ENCODE assay signal across 9 cellular contexts in the genomic region with DNA sequence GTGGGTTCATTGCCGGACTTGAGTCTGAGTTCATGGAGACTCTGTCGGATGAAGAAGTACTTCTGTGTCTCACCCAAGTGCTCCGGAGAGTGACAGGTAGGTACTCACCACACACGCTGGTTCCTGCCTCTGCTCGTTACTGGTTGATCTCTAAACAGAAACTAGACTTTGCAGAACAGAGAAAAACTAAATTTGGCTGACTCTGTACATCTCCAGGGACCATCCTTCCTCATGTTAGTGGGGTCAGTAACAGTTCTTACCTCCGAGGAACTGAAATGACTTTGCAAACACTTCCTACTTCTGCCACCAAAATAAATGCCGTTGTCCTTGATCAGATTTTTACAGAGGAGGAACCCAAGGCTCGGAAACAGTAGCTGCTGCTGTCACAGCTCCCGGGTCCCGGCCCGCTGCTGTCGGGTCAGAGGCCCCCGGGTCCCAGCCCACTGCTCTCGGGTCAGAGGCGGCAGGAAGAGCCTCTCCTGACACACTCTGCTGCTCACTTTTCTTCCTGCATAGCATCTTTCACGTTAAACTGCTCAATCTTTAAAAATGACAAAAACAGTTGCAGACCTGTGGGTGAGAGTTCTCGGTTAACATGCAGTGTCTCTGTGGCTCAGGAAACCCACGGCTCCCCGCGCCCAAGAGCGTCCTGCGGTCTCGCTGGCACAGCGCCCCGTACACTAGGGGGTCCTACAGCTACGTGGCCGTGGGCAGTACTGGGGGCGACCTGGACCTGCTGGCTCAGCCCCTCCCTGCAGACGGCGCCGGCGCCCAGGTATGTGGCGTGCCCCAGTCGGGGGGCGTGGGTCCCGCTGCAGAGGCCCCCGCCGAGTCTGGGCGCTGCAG. TPM values are rescaled to one million over a fixed set of nuclear protein-coding genes. Genes with fewer than 3 reads are reported as not detected.
DNase-seq lines count a peak whose midpoint lies in the region; ATAC-seq, FAIRE-seq and TF ChIP-seq lines count a peak whose summit lies in the region.
"Had no signal": no experiment of that assay in that cellular context is flagged by ENCODE, and none has a peak within 500 bp of the region (broad histone marks: within the 10 kb centered on the region; RNA-seq: fewer than 3 reads in every experiment).

No MANE protein-coding gene starts in this region.

- H3K9ac ChIP-seq in HepG2 (ENCODE audit: insufficient read depth, low read depth, low read length): no peak overlapping the region

- H3K27me3 ChIP-seq in right lobe of liver: no peaks in the 10 kb centered on the region
- no peaks in the 10 kb centered on the region for H3K27me3 ChIP-seq in HepG2 (ENCODE audit: control insufficient read depth in 1 of 2, insufficient read depth in 2 of 2, low read length in 2 of 2)

- peak in 1 of 4 donors; percentile 36 for ATAC-seq in right lobe of liver
- no peak for ATAC-seq in HepG2
- ATAC-seq in HG03025 (IDR thresholded peaks at IDR 0.05; ENCODE audit: low FRiP score, unreplicated experiment): peak; percentile 86
- ATAC-seq in esophagus mucosa: peak; percentile 44

- H3K4me1 ChIP-seq in right lobe of liver (peaks cover 0 to 7% (median 0%) of the 10 kb centered on the region in 4 donors), HepG2 (ENCODE audit: insufficient read depth, low read length) (peaks cover 13% of the 10 kb centered on the region)

- intact Hi-C loops in right lobe of liver (cut with DNase I) (no loop called here), HepG2 (cut with micrococcal nuclease; ENCODE audit: unreplicated experiment) (no loop called here)

- H3K36me3 ChIP-seq in right lobe of liver (no peaks in the 10 kb centered on the region), HepG2 (replicated peaks in 1 of 2; ENCODE audit: control insufficient read depth in 1 of 2, insufficient read depth in 2 of 2, low read length in 2 of 2) (no peaks in the 10 kb centered on the region)

- CTCF ChIA-PET in HepG2 (lab: Yijun Ruan, JAX; ENCODE audit: low intra/inter-chr PET ratio, low total read pairs): no interaction called here

- POLR2A ChIA-PET in HepG2 (lab: Yijun Ruan, JAX): no interaction called here

- in situ Hi-C loops in HepG2 (cut with HindIII; ENCODE audit: extremely low pct_ligation_motif_present, low pct_unique_long_range_greater_than_20kb): no loop called here

- no peak for TF ChIP-seq EP300 in HepG2 (IDR thresholded peaks at IDR 0.05; ENCODE audit: low read depth in 2 of 2, low read length in 2 of 2)
- no peak for TF ChIP-seq EP300 in HepG2 (CRISPR knock-in tag; IDR thresholded peaks at IDR 0.05; ENCODE audit: borderline replicate concordance)

- TF ChIP-seq POLR2A in right lobe of liver (IDR thresholded peaks at IDR 0.05) (no peak), HepG2 (IDR thresholded peaks at IDR 0.05; ENCODE audit: insufficient read depth in 1 of 2, low read depth in 2 of 2, low read length in 2 of 2) (no peak)

- no TSS peak for BruUV-seq in HepG2 (replicated peaks; lab: Mats Ljungman, UMichigan)

- TF ChIP-seq CTCF in right lobe of liver (IDR thresholded peaks at IDR 0.05) (no peak), HepG2 (CRISPR knock-in tag; IDR thresholded peaks at IDR 0.05) (no peak)

- no peak for FAIRE-seq in HepG2 (lab: Jason Lieb, UNC)
- no peak for FAIRE-seq in frontal cortex (lab: Jason Lieb, UNC)
- FAIRE-seq: islet of Langerhans had no signal

- H3K9me3 ChIP-seq in right lobe of liver: no peaks in the 10 kb centered on the region
- H3K9me3 ChIP-seq in HepG2 (ENCODE audit: low read length): no peaks in the 10 kb centered on the region

- H3K4me3 ChIP-seq in right lobe of liver (no peak overlapping the region), HepG2 (replicated peaks in 1 of 3; ENCODE audit: insufficient read depth in 1 of 3, low read depth in 2 of 3, low read length in 3 of 3) (no peak overlapping the region)

- H3K79me2 ChIP-seq in HepG2 (ENCODE audit: insufficient read depth, low read length): no peaks in the 10 kb centered on the region

- H3K27ac ChIP-seq in right lobe of liver: peak overlapping the region; percentile 15 to 53 (median 23)
- H3K27ac ChIP-seq in HepG2 (ENCODE audit: extremely low read length, insufficient read depth, low read length): no peak overlapping the region

- no peak overlapping the region for H2AFZ ChIP-seq in HepG2 (ENCODE audit: low read length)

- H4K20me1 ChIP-seq in HepG2 (ENCODE audit: insufficient read depth, low read length): no peaks in the 10 kb centered on the region

- peak in 2 of 3 donors; percentile 28 to 44 for DNase-seq in right lobe of liver
- no peak for DNase-seq in HepG2 (ENCODE audit: low spot score)
- peak; percentile 70 for DNase-seq in SIG-M5 treated with dmso at 0.1 percent for 504 hours (lab: John Stamatoyannopoulos, UW; ENCODE audit: unreplicated experiment)
- DNase-seq in NCI-H2029 treated with DMSO at 0.1 percent for 48 hours (lab: John Stamatoyannopoulos, UW): no peak
- no peak for DNase-seq in frontal cortex (ENCODE audit: low spot score in 2 of 2)
- DNase-seq in COLO668 (lab: John Stamatoyannopoulos, UW; ENCODE audit: unreplicated experiment): no peak

- 75% methylated on average over 18 of the region's 39 CpGs for WGBS in right lobe of liver (ENCODE audit: insufficient coverage, low coverage, low lambda C conversion rate, missing lambda C conversion rate)
- WGBS in HepG2 (ENCODE audit: low lambda C conversion rate): 81% methylated on average over 21 of the region's 39 CpGs

- no peak for TF ChIP-seq RAD21 in HepG2 (CRISPR knock-in tag; IDR thresholded peaks at IDR 0.05)

- no peak overlapping the region for H3K4me2 ChIP-seq in HepG2 (ENCODE audit: low read depth, low read length)

RNA-seq across cellular contexts. Expression of gene MTG1, which starts 4.8 kb away (rescaled TPM):
- total RNA-seq in right lobe of liver: 10 to 100 TPM; 25.1 to 45.7 (median 34.5) TPM
- total RNA-seq in HepG2 (2016; rRNA removed; fragmentation: Illumina TruSeq; extraction: Trizol): 29.9 and 42.0 TPM in 2 replicates
- total RNA-seq in HepG2 (2016; cell fraction: cytosol; rRNA removed; fragmentation: Illumina TruSeq; extraction: Trizol; ENCODE audit: low read depth): 13.1 and 13.6 TPM in 2 replicates
- 29.5 and 43.2 TPM in 2 replicates for total RNA-seq in HepG2 (2016; cell fraction: insoluble cytoplasmic fraction; rRNA removed; fragmentation: Illumina TruSeq; extraction: Trizol)
- total RNA-seq in HepG2 (2016; cell fraction: membrane; rRNA removed; fragmentation: Illumina TruSeq; extraction: Trizol): 15.1 and 15.4 TPM in 2 replicates
- 38.2 and 45.9 TPM in 2 replicates for total RNA-seq in HepG2 (2016; cell fraction: nucleus; rRNA removed; fragmentation: Illumina TruSeq; extraction: Trizol)
- 103 and 108 TPM in 2 replicates for polyA plus RNA-seq in HepG2 (2011; rRNA removed)
- polyA plus RNA-seq in HepG2 (2011; cell fraction: cytosol; rRNA removed): 54.2 and 75.0 TPM in 2 replicates
- 687 and 805 TPM in 2 replicates for polyA plus RNA-seq in HepG2 (2011; cell fraction: nucleus; rRNA removed)
- 46.2 and 51.2 TPM in 2 replicates for polyA plus RNA-seq in HepG2 (2012)
- 10.8 and 11.1 TPM in 2 replicates for polyA plus RNA-seq in HepG2 (2016; cell fraction: cytosol; fragmentation: Illumina TruSeq; extraction: Trizol; ENCODE audit: low read depth)
- polyA plus RNA-seq in HepG2 (2016; cell fraction: insoluble cytoplasmic fraction; fragmentation: Illumina TruSeq; extraction: Trizol; ENCODE audit: low read depth): 40.2 and 42.5 TPM in 2 replicates
- 12.8 and 14.3 TPM in 2 replicates for polyA plus RNA-seq in HepG2 (2016; cell fraction: membrane; fragmentation: Illumina TruSeq; extraction: Trizol; ENCODE audit: low read depth)
- polyA plus RNA-seq in HepG2 (2016; cell fraction: nucleus; fragmentation: Illumina TruSeq; extraction: Trizol; ENCODE audit: insufficient read depth, low read depth): 225 and 242 TPM in 2 replicates
- polyA minus RNA-seq in HepG2 (2011; rRNA and poly(A)+ RNA removed; ENCODE audit: low replicate concordance): 80.2 and 80.5 TPM in 2 replicates
- 17.3 and 18.7 TPM in 2 replicates for polyA minus RNA-seq in HepG2 (2011; cell fraction: cytosol; rRNA and poly(A)+ RNA removed)
- polyA minus RNA-seq in HepG2 (2011; cell fraction: nucleus; rRNA and poly(A)+ RNA removed): 62.7 and 86.9 TPM in 2 replicates
- total RNA-seq in esophagus mucosa: 35.2 TPM
- 21.2 TPM for total RNA-seq in frontal cortex

RNA-seq across cellular contexts. Expression of gene PAOX, which starts 10.1 kb away (rescaled TPM):
- total RNA-seq in right lobe of liver (10 to 100 TPM in 4 of 6 experiments, 1 to 10 TPM in 2; 9.4 to 15.9 (median 11.9) TPM), HepG2 (2016; rRNA removed; fragmentation: Illumina TruSeq; extraction: Trizol) (0.49 and 0.52 TPM in 2 replicates), esophagus mucosa (11.3 TPM), frontal cortex (7.7 TPM)
- not detected in 2 replicates for total RNA-seq in HepG2 (2016; cell fraction: cytosol; rRNA removed; fragmentation: Illumina TruSeq; extraction: Trizol; ENCODE audit: low read depth)
- 0.49 and 0.54 TPM in 2 replicates for total RNA-seq in HepG2 (2016; cell fraction: insoluble cytoplasmic fraction; rRNA removed; fragmentation: Illumina TruSeq; extraction: Trizol)
- 0.12 TPM in 1 of 2 replicates, not detected in the other for total RNA-seq in HepG2 (2016; cell fraction: membrane; rRNA removed; fragmentation: Illumina TruSeq; extraction: Trizol)
- total RNA-seq in HepG2 (2016; cell fraction: nucleus; rRNA removed; fragmentation: Illumina TruSeq; extraction: Trizol): 0.41 and 0.78 TPM in 2 replicates
- polyA plus RNA-seq in HepG2 (2011; rRNA removed): 0.77 and 1.1 TPM in 2 replicates
- 0.56 and 0.72 TPM in 2 replicates for polyA plus RNA-seq in HepG2 (2011; cell fraction: cytosol; rRNA removed)
- 3.9 and 4.7 TPM in 2 replicates for polyA plus RNA-seq in HepG2 (2011; cell fraction: nucleus; rRNA removed)
- polyA plus RNA-seq in HepG2 (2012): 1.2 and 1.4 TPM in 2 replicates
- polyA plus RNA-seq in HepG2 (2016; cell fraction: cytosol; fragmentation: Illumina TruSeq; extraction: Trizol; ENCODE audit: low read depth): 0.16 TPM in 2 replicates
- polyA plus RNA-seq in HepG2 (2016; cell fraction: insoluble cytoplasmic fraction; fragmentation: Illumina TruSeq; extraction: Trizol; ENCODE audit: low read depth): 0.50 and 0.56 TPM in 2 replicates
- polyA plus RNA-seq in HepG2 (2016; cell fraction: membrane; fragmentation: Illumina TruSeq; extraction: Trizol; ENCODE audit: low read depth): 0.11 TPM in 1 of 2 replicates, not detected in the other
- 2.0 and 2.2 TPM in 2 replicates for polyA plus RNA-seq in HepG2 (2016; cell fraction: nucleus; fragmentation: Illumina TruSeq; extraction: Trizol; ENCODE audit: insufficient read depth, low read depth)
- 1.7 TPM in 1 of 2 replicates, not detected in the other for polyA minus RNA-seq in HepG2 (2011; rRNA and poly(A)+ RNA removed; ENCODE audit: low replicate concordance)
- polyA minus RNA-seq in HepG2 (2011; cell fraction: cytosol; rRNA and poly(A)+ RNA removed): not detected in 2 replicates
- polyA minus RNA-seq in HepG2 (2011; cell fraction: nucleus; rRNA and poly(A)+ RNA removed): 0.99 and 1.2 TPM in 2 replicates

RNA-seq across cellular contexts. Expression of gene ECHS1, which starts 16.0 kb away (rescaled TPM):
- total RNA-seq in right lobe of liver (100 to 1,000 TPM; 293 to 780 (median 436) TPM), HepG2 (2016; rRNA removed; fragmentation: Illumina TruSeq; extraction: Trizol) (195 and 233 TPM in 2 replicates), esophagus mucosa (79.5 TPM), frontal cortex (35.5 TPM)
- 58.3 and 60.5 TPM in 2 replicates for total RNA-seq in HepG2 (2016; cell fraction: cytosol; rRNA removed; fragmentation: Illumina TruSeq; extraction: Trizol; ENCODE audit: low read depth)
- total RNA-seq in HepG2 (2016; cell fraction: insoluble cytoplasmic fraction; rRNA removed; fragmentation: Illumina TruSeq; extraction: Trizol): 200 and 225 TPM in 2 replicates
- total RNA-seq in HepG2 (2016; cell fraction: membrane; rRNA removed; fragmentation: Illumina TruSeq; extraction: Trizol): 81.4 and 88.8 TPM in 2 replicates
- total RNA-seq in HepG2 (2016; cell fraction: nucleus; rRNA removed; fragmentation: Illumina TruSeq; extraction: Trizol): 65.2 and 65.6 TPM in 2 replicates
- polyA plus RNA-seq in HepG2 (2011; rRNA removed): 26.4 and 32.7 TPM in 2 replicates
- 39.1 and 41.3 TPM in 2 replicates for polyA plus RNA-seq in HepG2 (2011; cell fraction: cytosol; rRNA removed)
- polyA plus RNA-seq in HepG2 (2011; cell fraction: nucleus; rRNA removed): 37.3 and 39.0 TPM in 2 replicates
- 79.9 and 84.4 TPM in 2 replicates for polyA plus RNA-seq in HepG2 (2012)
- polyA plus RNA-seq in HepG2 (2016; cell fraction: cytosol; fragmentation: Illumina TruSeq; extraction: Trizol; ENCODE audit: low read depth): 60.4 and 63.0 TPM in 2 replicates
- polyA plus RNA-seq in HepG2 (2016; cell fraction: insoluble cytoplasmic fraction; fragmentation: Illumina TruSeq; extraction: Trizol; ENCODE audit: low read depth): 218 and 228 TPM in 2 replicates
- polyA plus RNA-seq in HepG2 (2016; cell fraction: membrane; fragmentation: Illumina TruSeq; extraction: Trizol; ENCODE audit: low read depth): 63.2 and 68.6 TPM in 2 replicates
- 101 and 107 TPM in 2 replicates for polyA plus RNA-seq in HepG2 (2016; cell fraction: nucleus; fragmentation: Illumina TruSeq; extraction: Trizol; ENCODE audit: insufficient read depth, low read depth)
- 32.0 and 52.6 TPM in 2 replicates for polyA minus RNA-seq in HepG2 (2011; rRNA and poly(A)+ RNA removed; ENCODE audit: low replicate concordance)
- polyA minus RNA-seq in HepG2 (2011; cell fraction: cytosol; rRNA and poly(A)+ RNA removed): 27.8 and 30.0 TPM in 2 replicates
- 8.9 and 9.3 TPM in 2 replicates for polyA minus RNA-seq in HepG2 (2011; cell fraction: nucleus; rRNA and poly(A)+ RNA removed)

RNA-seq across cellular contexts. Expression of gene FUOM, which starts 31.4 kb away (rescaled TPM):
- total RNA-seq in right lobe of liver (100 to 1,000 TPM in 4 of 6 experiments, 10 to 100 TPM in 2; 76.1 to 158 (median 124) TPM), HepG2 (2016; rRNA removed; fragmentation: Illumina TruSeq; extraction: Trizol) (60.4 and 64.2 TPM in 2 replicates), esophagus mucosa (10.2 TPM), frontal cortex (6.9 TPM)
- 57.8 and 71.7 TPM in 2 replicates for total RNA-seq in HepG2 (2016; cell fraction: cytosol; rRNA removed; fragmentation: Illumina TruSeq; extraction: Trizol; ENCODE audit: low read depth)
- 67.9 and 76.3 TPM in 2 replicates for total RNA-seq in HepG2 (2016; cell fraction: insoluble cytoplasmic fraction; rRNA removed; fragmentation: Illumina TruSeq; extraction: Trizol)
- 58.7 and 70.4 TPM in 2 replicates for total RNA-seq in HepG2 (2016; cell fraction: membrane; rRNA removed; fragmentation: Illumina TruSeq; extraction: Trizol)
- total RNA-seq in HepG2 (2016; cell fraction: nucleus; rRNA removed; fragmentation: Illumina TruSeq; extraction: Trizol): 36.8 and 40.4 TPM in 2 replicates
- polyA plus RNA-seq in HepG2 (2011; rRNA removed): 27.5 and 29.3 TPM in 2 replicates
- 32.4 and 52.6 TPM in 2 replicates for polyA plus RNA-seq in HepG2 (2011; cell fraction: cytosol; rRNA removed)
- 38.8 and 43.2 TPM in 2 replicates for polyA plus RNA-seq in HepG2 (2011; cell fraction: nucleus; rRNA removed)
- 14.1 and 20.9 TPM in 2 replicates for polyA plus RNA-seq in HepG2 (2012)
- polyA plus RNA-seq in HepG2 (2016; cell fraction: cytosol; fragmentation: Illumina TruSeq; extraction: Trizol; ENCODE audit: low read depth): 45.1 and 62.7 TPM in 2 replicates
- polyA plus RNA-seq in HepG2 (2016; cell fraction: insoluble cytoplasmic fraction; fragmentation: Illumina TruSeq; extraction: Trizol; ENCODE audit: low read depth): 61.9 and 62.9 TPM in 2 replicates
- polyA plus RNA-seq in HepG2 (2016; cell fraction: membrane; fragmentation: Illumina TruSeq; extraction: Trizol; ENCODE audit: low read depth): 48.7 and 50.0 TPM in 2 replicates
- polyA plus RNA-seq in HepG2 (2016; cell fraction: nucleus; fragmentation: Illumina TruSeq; extraction: Trizol; ENCODE audit: insufficient read depth, low read depth): 39.1 and 50.6 TPM in 2 replicates
- 5.1 and 15.7 TPM in 2 replicates for polyA minus RNA-seq in HepG2 (2011; rRNA and poly(A)+ RNA removed; ENCODE audit: low replicate concordance)
- polyA minus RNA-seq in HepG2 (2011; cell fraction: cytosol; rRNA and poly(A)+ RNA removed): 4.8 and 6.5 TPM in 2 replicates
- 34.6 and 37.3 TPM in 2 replicates for polyA minus RNA-seq in HepG2 (2011; cell fraction: nucleus; rRNA and poly(A)+ RNA removed)

RNA-seq across cellular contexts. Expression of gene SPRN, which starts 35.2 kb away (rescaled TPM):
- total RNA-seq in right lobe of liver (10 to 100 TPM in 2 of 6 experiments, under 1 TPM in 3, not detected in 1; 0.07 to 15.1 (median 0.11) TPM), HepG2 (2016; rRNA removed; fragmentation: Illumina TruSeq; extraction: Trizol) (not detected in 2 replicates), esophagus mucosa (0.12 TPM), frontal cortex (6.1 TPM)
- total RNA-seq in HepG2 (2016; cell fraction: cytosol; rRNA removed; fragmentation: Illumina TruSeq; extraction: Trizol; ENCODE audit: low read depth): not detected in 2 replicates
- total RNA-seq in HepG2 (2016; cell fraction: insoluble cytoplasmic fraction; rRNA removed; fragmentation: Illumina TruSeq; extraction: Trizol): not detected in 2 replicates
- total RNA-seq in HepG2 (2016; cell fraction: membrane; rRNA removed; fragmentation: Illumina TruSeq; extraction: Trizol): not detected in 2 replicates
- not detected in 2 replicates for total RNA-seq in HepG2 (2016; cell fraction: nucleus; rRNA removed; fragmentation: Illumina TruSeq; extraction: Trizol)
- polyA plus RNA-seq in HepG2 (2011; rRNA removed): not detected in 2 replicates
- not detected in 2 replicates for polyA plus RNA-seq in HepG2 (2011; cell fraction: cytosol; rRNA removed)
- not detected in 2 replicates for polyA plus RNA-seq in HepG2 (2011; cell fraction: nucleus; rRNA removed)
- 2.9 and 4.1 TPM in 2 replicates for polyA plus RNA-seq in HepG2 (2012)
- not detected in 2 replicates for polyA plus RNA-seq in HepG2 (2016; cell fraction: cytosol; fragmentation: Illumina TruSeq; extraction: Trizol; ENCODE audit: low read depth)
- polyA plus RNA-seq in HepG2 (2016; cell fraction: insoluble cytoplasmic fraction; fragmentation: Illumina TruSeq; extraction: Trizol; ENCODE audit: low read depth): not detected in 2 replicates
- not detected in 2 replicates for polyA plus RNA-seq in HepG2 (2016; cell fraction: membrane; fragmentation: Illumina TruSeq; extraction: Trizol; ENCODE audit: low read depth)
- not detected in 2 replicates for polyA plus RNA-seq in HepG2 (2016; cell fraction: nucleus; fragmentation: Illumina TruSeq; extraction: Trizol; ENCODE audit: insufficient read depth, low read depth)
- polyA minus RNA-seq in HepG2 (2011; rRNA and poly(A)+ RNA removed; ENCODE audit: low replicate concordance): not detected in 2 replicates
- polyA minus RNA-seq in HepG2 (2011; cell fraction: cytosol; rRNA and poly(A)+ RNA removed): not detected in 2 replicates
- polyA minus RNA-seq in HepG2 (2011; cell fraction: nucleus; rRNA and poly(A)+ RNA removed): not detected in 2 replicates

Comparison
In these comparisons a context has a peak if more than half of its experiments do, and no peak if none do; other contexts are left out.
1. DNase-seq: peak in right lobe of liver (2 of 3) and SIG-M5 treated with dmso at 0.1 percent for 504 hours (single experiment); none in HepG2 (single experiment), NCI-H2029 treated with DMSO at 0.1 percent for 48 hours (single experiment), frontal cortex (0 of 2) and COLO668 (single experiment).